ENCODE assay signal across 8 cellular contexts in genomic region chr5:173618927-173619519, GRCh38. TPM values are rescaled to one million over a fixed set of nuclear protein-coding genes. Genes with fewer than 3 reads are reported as not detected.
DNase-seq lines count a peak whose midpoint lies in the region; ATAC-seq, FAIRE-seq and TF ChIP-seq lines count a peak whose summit lies in the region.

No MANE protein-coding gene starts in this region.

- H3K36me3 Mint-ChIP-seq in astrocyte (ENCODE audit: low read depth, unreplicated experiment), result no peaks in the 10 kb centered on the region

- no peaks in the 10 kb centered on the region for H3K27me3 Mint-ChIP-seq in astrocyte (ENCODE audit: low read depth, unreplicated experiment)

- peaks cover 18% of the 10 kb centered on the region for H4K20me1 ChIP-seq in astrocyte (ENCODE audit: insufficient read depth, low read length)

- H2AFZ ChIP-seq in astrocyte (ENCODE audit: low read depth, low read length), result no peak overlapping the region

- no peak for FAIRE-seq in astrocyte (lab: Jason Lieb, UNC)

- H3K27me3 ChIP-seq in astrocyte (ENCODE audit: insufficient read depth, low read length), result no peaks in the 10 kb centered on the region

- no peak for ATAC-seq in GM19397 (IDR thresholded peaks at IDR 0.05; ENCODE audit: unreplicated experiment)

- peak; percentile 33 for DNase-seq in NCI-H1436 (lab: John Stamatoyannopoulos, UW)
- DNase-seq in NCI-H1436 treated with DMSO at 0.1 percent for 48 hours (lab: John Stamatoyannopoulos, UW), result no peak
- peak; percentile 73 for DNase-seq in KG1 (lab: John Stamatoyannopoulos, UW)
- DNase-seq in RPMI8226, result peak; percentile 69
- DNase-seq in astrocyte (ENCODE audit: low read depth), result peak; percentile 18
- DNase-seq in iris pigment epithelial cell (ENCODE audit: low read depth), result peak; percentile 44
- DNase-seq in stimulated activated CD4-positive, alpha-beta T cell treated with anti-CD3 and anti-CD28 coated beads, Interleukin-4, amount 100 ng/mL, for 1 hour, result peak; percentile 16

- H3K4me2 ChIP-seq in astrocyte (ENCODE audit: low read length), result no peak overlapping the region

- H3K79me2 ChIP-seq in astrocyte (ENCODE audit: insufficient read depth, low read length), result peaks cover 19% of the 10 kb centered on the region

- no peak overlapping the region for H3K4me3 Mint-ChIP-seq in astrocyte (ENCODE audit: unreplicated experiment)

- no peak overlapping the region for H3K4me3 ChIP-seq in astrocyte (ENCODE audit: insufficient read depth, low read depth, low read length)

- H3K36me3 ChIP-seq in astrocyte (ENCODE audit: insufficient read depth, low read length), result no peaks in the 10 kb centered on the region

- peak; percentile 85 for TF ChIP-seq CTCF in astrocyte (IDR thresholded peaks at IDR 0.05; ENCODE audit: insufficient read depth, low read depth, low read length)

- H3K27ac ChIP-seq in astrocyte (ENCODE audit: low read depth, low read length), result no peak overlapping the region

- H3K4me1 ChIP-seq in astrocyte (ENCODE audit: insufficient read depth, low read length), result peaks cover 14% of the 10 kb centered on the region

- H3K9ac ChIP-seq in astrocyte (ENCODE audit: low read length), result no peak overlapping the region

- peaks cover 13% of the 10 kb centered on the region for H3K4me1 Mint-ChIP-seq in astrocyte (ENCODE audit: low read depth, unreplicated experiment)

- H3K9me3 ChIP-seq in astrocyte (ENCODE audit: insufficient read depth, low read depth, low read length), result no peaks in the 10 kb centered on the region

- no peaks in the 10 kb centered on the region for H3K9me3 Mint-ChIP-seq in astrocyte (ENCODE audit: unreplicated experiment)

- no peak overlapping the region for H3K27ac Mint-ChIP-seq in astrocyte (ENCODE audit: unreplicated experiment)

RNA-seq across cellular contexts. Expression of gene BOD1, which starts 2.6 kb away (rescaled TPM):
- total RNA-seq in astrocyte, result 66.1 and 76.8 TPM in 2 replicates
